Comparison of ENCODE assay signal across 11 cellular contexts in the genomic region with DNA sequence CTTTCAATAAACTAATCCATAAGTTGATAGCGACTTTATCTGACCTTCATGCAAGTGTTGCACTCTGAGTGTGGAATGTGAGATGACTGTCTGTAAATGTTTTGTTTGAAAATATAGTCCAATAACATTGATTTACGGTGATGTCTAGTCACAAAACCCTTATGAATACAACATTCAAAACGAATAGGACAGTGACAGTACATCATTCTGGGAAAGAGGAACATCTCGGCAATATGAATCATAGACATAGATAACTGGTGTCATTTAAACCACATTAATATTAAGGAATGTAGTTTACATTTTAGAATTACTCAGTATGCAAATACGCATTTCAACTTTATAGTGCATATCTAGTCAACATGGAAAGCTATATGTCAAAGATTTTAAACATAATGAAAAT.
"Had no signal": no experiment of that assay in that cellular context is flagged by ENCODE, and none has a peak within 500 bp of the region (broad histone marks: within the 10 kb centered on the region; RNA-seq: fewer than 3 reads in every experiment).

No MANE protein-coding gene starts in this region.

- H3K36me3 ChIP-seq: HAP-1 had no signal

- DNase-seq: GM23248, GOT3, H7, H9, HCEC 1CT, HFFc6 had no signal

- H3K4me3 ChIP-seq: GM23248, GM23338, HAP-1 had no signal

- ATAC-seq: GM23338, HCT116 had no signal

- H3K9me3 ChIP-seq: HAP-1 had no signal

- H3K9ac ChIP-seq: GM23248 had no signal

- FAIRE-seq: H1, H54 had no signal

- H3K27ac ChIP-seq: GM23248 had no signal

- H2AFZ ChIP-seq: GM23248, GM23338 had no signal

- H3K4me1 ChIP-seq: HAP-1 had no signal

- H3K4me2 ChIP-seq: GM23338 had no signal
